1 cellular context compared by ENCODE assay signal in genomic region chr12:12528361-12529092, GRCh38.
TF ChIP-seq lines count a peak whose summit lies in the region.

No MANE protein-coding gene starts in this region.

TF ChIP-seq in SK-N-SH treated with all-trans-retinoic acid at 6 μM for 48 hours, 23 proteins besides CTCF, POLR2A, EP300 and RAD21 (continued from another document):
- no peak for TF ChIP-seq TSHZ2 (CRISPR knock-in tag; IDR thresholded peaks at IDR 0.05)
- TF ChIP-seq POU6F1 (CRISPR knock-in tag; IDR thresholded peaks at IDR 0.05; ENCODE audit: borderline replicate concordance, low read depth): no peak
- TF ChIP-seq RARB (CRISPR knock-in tag; IDR thresholded peaks at IDR 0.05): no peak
- no peak for TF ChIP-seq GLIS3 (CRISPR knock-in tag; IDR thresholded peaks at IDR 0.05)
- no peak for TF ChIP-seq ARNTL (CRISPR knock-in tag; IDR thresholded peaks at IDR 0.05; ENCODE audit: borderline replicate concordance, low read depth)
